15 cellular contexts compared by ENCODE assay signal in genomic region chr14:105240811-105241576, GRCh38. TPM values are rescaled to one million over a fixed set of nuclear protein-coding genes. Genes with fewer than 3 reads are reported as not detected.
DNase-seq lines count a peak whose midpoint lies in the region; ATAC-seq and TF ChIP-seq lines count a peak whose summit lies in the region.
"Had no signal": no experiment of that assay in that cellular context is flagged by ENCODE, and none has a peak within 500 bp of the region (broad histone marks: within the 10 kb centered on the region; RNA-seq: fewer than 3 reads in every experiment).

No MANE protein-coding gene starts in this region.

- no peak overlapping the region for H2AFZ ChIP-seq in osteoblast (ENCODE audit: low read length)
- H2AFZ ChIP-seq: GM23338 had no signal

- no peak overlapping the region for H3K4me2 ChIP-seq in osteoblast (ENCODE audit: insufficient read depth, low read length)
- H3K4me2 ChIP-seq: BLaER1, GM23338 had no signal

- peaks cover 31% of the 10 kb centered on the region for H3K79me2 ChIP-seq in osteoblast (ENCODE audit: insufficient read depth, low read length)

- WGBS in lower leg skin, 2 donors = 95 to 97% methylated on average over 15 to 21 of the region's 31 CpGs

- ATAC-seq in Right ventricle myocardium superior (ENCODE audit: poor library complexity) (no peak), esophagus mucosa (peak; percentile 17)
- ATAC-seq: GM23338 had no signal

- H3K4me3 ChIP-seq in right atrium auricular region (no peak overlapping the region), H7 (ENCODE audit: insufficient read depth, low read depth, low read length) (no peak overlapping the region), osteoblast (ENCODE audit: insufficient read depth, low read length) (no peak overlapping the region), lower leg skin (ENCODE audit: low read depth, poor library complexity, severe bottlenecking) (no peak overlapping the region)
- H3K4me3 ChIP-seq: BLaER1, GM23338 had no signal

- peaks cover 3% of the 10 kb centered on the region for H4K20me1 ChIP-seq in osteoblast (ENCODE audit: insufficient read depth, low read length)

- H3K4me1 ChIP-seq in right atrium auricular region (no peaks in the 10 kb centered on the region), osteoblast (ENCODE audit: insufficient read depth, low read length) (no peaks in the 10 kb centered on the region)

- no peaks in the 10 kb centered on the region for H3K27me3 ChIP-seq in right atrium auricular region
- no peaks in the 10 kb centered on the region for H3K27me3 ChIP-seq in H7 (ENCODE audit: control insufficient read depth, insufficient read depth, low read length)
- no peaks in the 10 kb centered on the region for H3K27me3 ChIP-seq in osteoblast (ENCODE audit: insufficient read depth, low read length)
- H3K27me3 ChIP-seq: BLaER1 had no signal

- H3K9me3 ChIP-seq in right atrium auricular region (no peaks in the 10 kb centered on the region), osteoblast (ENCODE audit: low read depth, low read length) (no peaks in the 10 kb centered on the region)

- no peak for TF ChIP-seq CTCF in right atrium auricular region (IDR thresholded peaks at IDR 0.05)
- no peak for TF ChIP-seq CTCF in osteoblast (IDR thresholded peaks at IDR 0.05; ENCODE audit: extremely low read depth, low read depth, low read length)
- no peak for TF ChIP-seq CTCF in lower leg skin (IDR thresholded peaks at IDR 0.05)

- DNase-seq in Right ventricle myocardium superior = peak; percentile 26
- no peak for DNase-seq in right atrium auricular region (ENCODE audit: low spot score)
- DNase-seq in H7 = peak; percentile 39
- peak; percentile 52 for DNase-seq in osteoblast (ENCODE audit: insufficient read length, low spot score, missing footprints)
- no peak for DNase-seq in NK-92 (lab: John Stamatoyannopoulos, UW; ENCODE audit: unreplicated experiment)
- no peak for DNase-seq in cerebellum (ENCODE audit: low spot score)
- DNase-seq in lower leg skin (ENCODE audit: low spot score in 2 of 2) = no peak
- DNase-seq: 8988T; CD4-positive, alpha-beta memory T cell; DMS153; DMS79; GDM1 had no signal

- no peak for TF ChIP-seq POLR2A in lower leg skin (IDR thresholded peaks at IDR 0.05)

- H3K36me3 ChIP-seq in right atrium auricular region (no peaks in the 10 kb centered on the region), H7 (replicated peaks; ENCODE audit: control insufficient read depth, insufficient read depth, low read length) (no peaks in the 10 kb centered on the region), osteoblast (ENCODE audit: insufficient read depth, low read length) (no peaks in the 10 kb centered on the region)

- intact Hi-C loops in Right ventricle myocardium superior (cut with DNase I) = no loop called here
- intact Hi-C loops in lower leg skin (cut with DNase I; ENCODE audit: low total_unique reads) = no loop called here

- H3K27ac ChIP-seq in right atrium auricular region = no peak overlapping the region
- H3K27ac ChIP-seq in osteoblast (ENCODE audit: low read depth, low read length) = no peak overlapping the region
- H3K27ac ChIP-seq: BLaER1 had no signal

RNA-seq across cellular contexts. Expression of gene BTBD6, which starts 7.3 kb away (rescaled TPM):
- total RNA-seq in Right ventricle myocardium superior = 45.5 TPM
- total RNA-seq in right atrium auricular region = 10 to 100 TPM; 26.9 to 34.9 TPM
- 18.7 and 22.3 TPM in 2 replicates for total RNA-seq in H7 (2014; rRNA removed; shearing (Covaris generic))
- total RNA-seq in esophagus mucosa = 34.4 TPM
- 54.3 and 60.1 TPM in 2 replicates for total RNA-seq in osteoblast
- 25.7 TPM for total RNA-seq in cerebellum
- 10 to 100 TPM; 44.5 to 70.6 (median 62.6) TPM for total RNA-seq in lower leg skin

RNA-seq across cellular contexts. Expression of gene BRF1, which starts 59.8 kb away (rescaled TPM):
- 17.5 TPM for total RNA-seq in Right ventricle myocardium superior
- 10 to 100 TPM; 16.2 to 17.2 TPM for total RNA-seq in right atrium auricular region
- total RNA-seq in H7 (2014; rRNA removed; shearing (Covaris generic)) = 18.5 and 24.6 TPM in 2 replicates
- 11.7 TPM for total RNA-seq in esophagus mucosa
- 33.6 and 34.4 TPM in 2 replicates for total RNA-seq in osteoblast
- 70.0 TPM for total RNA-seq in cerebellum
- total RNA-seq in lower leg skin = 10 to 100 TPM; 32.7 to 74.5 (median 43.0) TPM

RNA-seq across cellular contexts. Expression of gene NUDT14, which starts 59.9 kb away (rescaled TPM):
- total RNA-seq in Right ventricle myocardium superior (32.2 TPM), right atrium auricular region (10 to 100 TPM; 17.1 to 18.9 TPM), esophagus mucosa (14.7 TPM), osteoblast (13.6 and 15.9 TPM in 2 replicates), cerebellum (9.7 TPM), lower leg skin (10 to 100 TPM; 12.9 to 19.4 (median 15.7) TPM)
- 30.4 and 33.6 TPM in 2 replicates for total RNA-seq in H7 (2014; rRNA removed; shearing (Covaris generic))

Comparison
In these comparisons a context has a peak if more than half of its experiments do, and no peak if none do; other contexts are left out.
1. DNase-seq: peak in Right ventricle myocardium superior (single experiment), H7 (single experiment) and osteoblast (single experiment); none in right atrium auricular region (single experiment), NK-92 (single experiment), cerebellum (single experiment) and lower leg skin (0 of 2).